23 cellular contexts compared by ENCODE assay signal in the genomic region with DNA sequence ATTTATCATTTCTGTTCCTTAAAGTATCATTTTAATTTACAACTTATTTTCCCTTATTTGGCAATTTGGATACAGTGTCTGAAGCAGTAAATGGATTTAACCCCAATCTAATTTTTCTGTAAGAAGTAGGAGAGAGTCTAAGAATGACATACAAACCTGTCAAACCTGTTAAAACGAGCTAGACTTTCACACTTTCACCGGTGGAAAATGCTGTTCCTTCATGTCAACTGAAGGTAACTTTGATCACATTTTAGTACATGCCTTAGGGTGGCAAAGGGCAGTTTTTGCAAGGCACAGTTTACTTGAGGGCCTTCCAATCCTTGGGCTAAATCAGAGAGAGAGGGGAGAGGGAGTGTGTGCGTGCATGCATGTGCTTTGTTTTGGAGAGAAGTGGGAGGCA.
A peak's percentile ranks its signal among the peaks of the same experiment; 100 is the strongest.
DNase-seq lines count a peak whose midpoint lies in the region; ATAC-seq and TF ChIP-seq lines count a peak whose summit lies in the region.
"Had no signal": no experiment of that assay in that cellular context is flagged by ENCODE, and none has a peak within 500 bp of the region (broad histone marks: within the 10 kb centered on the region; RNA-seq: fewer than 3 reads in every experiment).

No MANE protein-coding gene starts in this region.

- H3K4me1 ChIP-seq in left ventricle myocardium inferior (peaks cover 43% of the 10 kb centered on the region), vagina (peaks cover 48% of the 10 kb centered on the region), Peyer's patch (no peaks in the 10 kb centered on the region), endodermal cell (ENCODE audit: control insufficient read depth, insufficient read depth, low read length) (peaks cover 5% of the 10 kb centered on the region)

- no peak overlapping the region for H3K4me3 Mint-ChIP-seq in neural crest cell
- no peak overlapping the region for H3K4me3 Mint-ChIP-seq in endodermal cell
- H3K4me3 Mint-ChIP-seq: activated CD4-positive, alpha-beta memory T cell treated with anti-CD3 and anti-CD28 coated beads for 36 hours; activated naive CD8-positive, alpha-beta T cell treated with anti-CD3 and anti-CD28 coated beads, Interleukin-2, amount 10 ng/mL, durations not matched to agents 7 days and 5 days; effector memory CD8-positive, alpha-beta T cell; stimulated activated naive CD8-positive, alpha-beta T cell treated with anti-CD3 and anti-CD28 coated beads, Interleukin-15, Interleukin-2, amounts not matched to agents 100 ng/mL and 50 ng/mL, for 24 hours had no signal

- intact Hi-C loops in left ventricle myocardium inferior (cut with micrococcal nuclease), result no loop called here
- intact Hi-C loops in left ventricle myocardium superior (cut with micrococcal nuclease), result no loop called here
- intact Hi-C loops in vagina (cut with DNase I), result loop anchor here (10.0 kb wide), 1 partner anchor 58 kb away; no protein-coding TSS in a partner anchor

- H3K27ac Mint-ChIP-seq in neural crest cell (ENCODE audit: unreplicated experiment) (peak overlapping the region; percentile 0), endodermal cell (no peak overlapping the region)
- H3K27ac Mint-ChIP-seq: activated CD4-positive, alpha-beta memory T cell treated with anti-CD3 and anti-CD28 coated beads for 36 hours; activated naive CD8-positive, alpha-beta T cell treated with anti-CD3 and anti-CD28 coated beads, Interleukin-2, amount 10 ng/mL, durations not matched to agents 7 days and 5 days; effector memory CD8-positive, alpha-beta T cell; stimulated activated naive CD8-positive, alpha-beta T cell treated with anti-CD3 and anti-CD28 coated beads, Interleukin-15, Interleukin-2, amounts not matched to agents 100 ng/mL and 50 ng/mL, for 24 hours had no signal

- no peak for ATAC-seq in left ventricle myocardium superior
- ATAC-seq: effector memory CD8-positive, alpha-beta T cell had no signal

- TF ChIP-seq CTCF in left ventricle myocardium inferior (IDR thresholded peaks at IDR 0.05; ENCODE audit: borderline replicate concordance), result no peak
- no peak for TF ChIP-seq CTCF in neural crest cell (conservative IDR thresholded peaks at IDR 0.05)
- no peak for TF ChIP-seq CTCF in vagina (IDR thresholded peaks at IDR 0.05)
- no peak for TF ChIP-seq CTCF in Peyer's patch (IDR thresholded peaks at IDR 0.05)
- no peak for TF ChIP-seq CTCF in endodermal cell (conservative IDR thresholded peaks at IDR 0.05)

- no peak overlapping the region for H3K9ac ChIP-seq in endodermal cell (ENCODE audit: extremely low read depth, low read length, poor library complexity, severe bottlenecking)

- H3K36me3 ChIP-seq in left ventricle myocardium inferior (no peaks in the 10 kb centered on the region), vagina (no peaks in the 10 kb centered on the region), Peyer's patch (no peaks in the 10 kb centered on the region), endodermal cell (ENCODE audit: control insufficient read depth, insufficient read depth, low read length) (no peaks in the 10 kb centered on the region)
- H3K36me3 ChIP-seq: right atrium auricular region, upper lobe of right lung had no signal

- no peak for DNase-seq in left ventricle myocardium inferior
- DNase-seq in left ventricle myocardium superior, result no peak
- DNase-seq in epithelial cell of prostate (ENCODE audit: low read depth, low spot score), result no peak
- no peak for DNase-seq in neural crest cell (ENCODE audit: low read depth, low spot score)
- DNase-seq in vagina (ENCODE audit: extremely low spot score in 2 of 2), result no peak
- no peak for DNase-seq in kidney glomerular epithelial cell (lab: John Stamatoyannopoulos, UW)
- DNase-seq in Peyer's patch, result no peak
- no peak for DNase-seq in endodermal cell
- DNase-seq: activated CD4-positive, alpha-beta memory T cell treated with anti-CD3 and anti-CD28 coated beads for 36 hours; activated CD4-positive, CD25-positive, alpha-beta regulatory T cell; activated effector memory CD4-positive, alpha-beta T cell treated with Interleukin-2 at 50 U/mL for 16 hours; activated naive CD8-positive, alpha-beta T cell treated with anti-CD3 and anti-CD28 coated beads, Interleukin-2, amount 10 ng/mL, durations not matched to agents 7 days and 5 days; effector memory CD8-positive, alpha-beta T cell; MM.1S; NCI-H2171; NCI-H524; nucleus accumbens; stimulated activated CD4-positive, alpha-beta T cell treated with anti-CD3 and anti-CD28 coated beads, Interleukin-12 subunit alpha, Interleukin-12 subunit beta, amount 100 ng/mL, for 4 hours; T1000; upper lobe of right lung had no signal

- H3K9me3 Mint-ChIP-seq in neural crest cell (no peaks in the 10 kb centered on the region), endodermal cell (no peaks in the 10 kb centered on the region)
- H3K9me3 Mint-ChIP-seq: activated CD4-positive, alpha-beta memory T cell treated with anti-CD3 and anti-CD28 coated beads for 36 hours; activated naive CD8-positive, alpha-beta T cell treated with anti-CD3 and anti-CD28 coated beads, Interleukin-2, amount 10 ng/mL, durations not matched to agents 7 days and 5 days; effector memory CD8-positive, alpha-beta T cell; stimulated activated naive CD8-positive, alpha-beta T cell treated with anti-CD3 and anti-CD28 coated beads, Interleukin-15, Interleukin-2, amounts not matched to agents 100 ng/mL and 50 ng/mL, for 24 hours had no signal

- 92 to 96% methylated on average over 3 of the region's 3 CpGs for WGBS in endodermal cell (ENCODE audit: insufficient coverage in 1 of 2, insufficient read length in 1 of 2), 2 experiments

- H3K27me3 Mint-ChIP-seq in neural crest cell (ENCODE audit: low read depth), result peaks cover 3% of the 10 kb centered on the region
- H3K27me3 Mint-ChIP-seq in endodermal cell (ENCODE audit: insufficient read depth), result no peaks in the 10 kb centered on the region
- H3K27me3 Mint-ChIP-seq: activated CD4-positive, alpha-beta memory T cell treated with anti-CD3 and anti-CD28 coated beads for 36 hours; activated naive CD8-positive, alpha-beta T cell treated with anti-CD3 and anti-CD28 coated beads, Interleukin-2, amount 10 ng/mL, durations not matched to agents 7 days and 5 days; stimulated activated naive CD8-positive, alpha-beta T cell treated with anti-CD3 and anti-CD28 coated beads, Interleukin-15, Interleukin-2, amounts not matched to agents 100 ng/mL and 50 ng/mL, for 24 hours had no signal

- TF ChIP-seq POLR2A in vagina (IDR thresholded peaks at IDR 0.05) (no peak), Peyer's patch (IDR thresholded peaks at IDR 0.05) (no peak)

- H3K36me3 Mint-ChIP-seq in neural crest cell (ENCODE audit: low read depth), result no peaks in the 10 kb centered on the region
- no peaks in the 10 kb centered on the region for H3K36me3 Mint-ChIP-seq in endodermal cell (ENCODE audit: low read depth)
- H3K36me3 Mint-ChIP-seq: activated CD4-positive, alpha-beta memory T cell treated with anti-CD3 and anti-CD28 coated beads for 36 hours; activated naive CD8-positive, alpha-beta T cell treated with anti-CD3 and anti-CD28 coated beads, Interleukin-2, amount 10 ng/mL, durations not matched to agents 7 days and 5 days had no signal

- no peaks in the 10 kb centered on the region for H3K27me3 ChIP-seq in left ventricle myocardium inferior (ENCODE audit: low read depth)
- H3K27me3 ChIP-seq in vagina, result no peaks in the 10 kb centered on the region
- H3K27me3 ChIP-seq in Peyer's patch, result no peaks in the 10 kb centered on the region
- H3K27me3 ChIP-seq in endodermal cell (ENCODE audit: control insufficient read depth, insufficient read depth, low read length, poor library complexity, severe bottlenecking), result no peaks in the 10 kb centered on the region
- H3K27me3 ChIP-seq: right atrium auricular region, upper lobe of right lung had no signal

- H3K9me3 ChIP-seq in left ventricle myocardium inferior (replicated peaks) (no peaks in the 10 kb centered on the region), vagina (no peaks in the 10 kb centered on the region), Peyer's patch (no peaks in the 10 kb centered on the region), endodermal cell (ENCODE audit: control insufficient read depth, low read length) (no peaks in the 10 kb centered on the region)
- H3K9me3 ChIP-seq: Caco-2, right atrium auricular region, upper lobe of right lung had no signal

- H3K4me3 ChIP-seq in left ventricle myocardium inferior (no peak overlapping the region), vagina (no peak overlapping the region), Peyer's patch (no peak overlapping the region), endodermal cell (ENCODE audit: low read length) (no peak overlapping the region)
- H3K4me3 ChIP-seq: right atrium auricular region, upper lobe of right lung had no signal

- H3K4me1 Mint-ChIP-seq in neural crest cell (peaks cover 11% of the 10 kb centered on the region), endodermal cell (peaks cover 25% of the 10 kb centered on the region)
- H3K4me1 Mint-ChIP-seq: activated naive CD8-positive, alpha-beta T cell treated with anti-CD3 and anti-CD28 coated beads, Interleukin-2, amount 10 ng/mL, durations not matched to agents 7 days and 5 days had no signal

- H3K27ac ChIP-seq in left ventricle myocardium inferior (replicated peaks) (peak overlapping the region; percentile 87), epithelial cell of prostate (peak overlapping the region; percentile 79), vagina (peak overlapping the region; percentile 22), Peyer's patch (no peak overlapping the region), endodermal cell (ENCODE audit: low read depth, low read length) (no peak overlapping the region)
- H3K27ac ChIP-seq: upper lobe of right lung had no signal

Comparison
In these comparisons a context has a peak if more than half of its experiments do, and no peak if none do; other contexts are left out.
1. H3K27ac ChIP-seq: peak in left ventricle myocardium inferior (single experiment), epithelial cell of prostate (single experiment) and vagina (single experiment); none in Peyer's patch (0 of 4) and endodermal cell (single experiment).